9 cellular contexts compared by ENCODE assay signal in genomic region chr14:100159107-100159864, GRCh38. TPM values are rescaled to one million over a fixed set of nuclear protein-coding genes. Genes with fewer than 3 reads are reported as not detected.
DNase-seq lines count a peak whose midpoint lies in the region; ATAC-seq and TF ChIP-seq lines count a peak whose summit lies in the region.
"Had no signal": no experiment of that assay in that cellular context is flagged by ENCODE, and none has a peak within 500 bp of the region (broad histone marks: within the 10 kb centered on the region; RNA-seq: fewer than 3 reads in every experiment).

DEGS2 (minus strand) TSS chr14:100159645; CDS start chr14:100159587, 58 bp downstream.

- H3K36me3 Mint-ChIP-seq in activated naive CD8-positive, alpha-beta T cell = no peaks in the 10 kb centered on the region

- DNase-seq in GM06990 (ENCODE audit: extremely low read depth, insufficient read length) (peak; percentile 68), HEK293T (ENCODE audit: extremely low spot score) (peak; percentile 53), PC-3 (peak; percentile 56), left colon (peak; percentile 52 to 85), KBM-7 (no peak)
- peak; percentile 46 to 65 for DNase-seq in stimulated activated CD4-positive, alpha-beta T cell treated with anti-CD3 and anti-CD28 coated beads, Interleukin-4, amount 100 ng/mL, for 48 hours (ENCODE audit: low read depth in 2 of 2)

- BruUV-seq in PC-3 (replicated peaks; lab: Mats Ljungman, UMichigan) = no TSS peak

- H3K4me1 ChIP-seq in PC-3 (ENCODE audit: insufficient read depth, low read length) = peaks cover 12% of the 10 kb centered on the region; the same call in 1 of the 2 replicates

- H3K27ac ChIP-seq in PC-3 (ENCODE audit: low read length) = no peak within 1 kb of the TSS

- intact Hi-C loops in PC-3 (cut with micrococcal nuclease) = no loop called here
- intact Hi-C loops in left colon (cut with DNase I, micrococcal nuclease) = no loop called here

- H3K27ac Mint-ChIP-seq in activated naive CD8-positive, alpha-beta T cell = no peak within 1 kb of the TSS

- no peaks in the 10 kb centered on the region for H3K36me3 ChIP-seq in GM06990 (ENCODE audit: control insufficient read depth, insufficient read depth, low read length)
- no peaks in the 10 kb centered on the region for H3K36me3 ChIP-seq in PC-3 (ENCODE audit: low read depth, low read length)

- no peaks in the 10 kb centered on the region for H3K9me3 ChIP-seq in PC-3 (ENCODE audit: low read length)

- ATAC-seq in PC-3 (peak; percentile 50), left colon (peak; percentile 71), HG03520 (IDR thresholded peaks at IDR 0.05; ENCODE audit: unreplicated experiment) (no peak)

- H3K4me3 ChIP-seq in GM06990 (replicated peaks; ENCODE audit: low read depth, low read length) = peak within 1 kb of the TSS; percentile 56
- peak within 1 kb of the TSS; percentile 71 for H3K4me3 ChIP-seq in PC-3 (ENCODE audit: low read length)

- in situ Hi-C loops in KBM-7 (cut with MboI; ENCODE audit: low pct_unique_long_range_greater_than_20kb, low sequenced_read_pairs) = no loop called here

- no peaks in the 10 kb centered on the region for H3K27me3 Mint-ChIP-seq in activated naive CD8-positive, alpha-beta T cell

- H3K4me1 Mint-ChIP-seq in activated naive CD8-positive, alpha-beta T cell (ENCODE audit: low read depth) = peaks cover 1% of the 10 kb centered on the region

- no peak for TF ChIP-seq CTCF in GM06990 (IDR thresholded peaks at IDR 0.05; ENCODE audit: insufficient read depth, low read length, poor library complexity, severe bottlenecking)
- no peak for TF ChIP-seq CTCF in PC-3 (conservative IDR thresholded peaks at IDR 0.05; ENCODE audit: low read depth, low read length)

- peaks cover 5% of the 10 kb centered on the region for H3K27me3 ChIP-seq in GM06990 (replicated peaks; ENCODE audit: control insufficient read depth, insufficient read depth, low read length)
- H3K27me3 ChIP-seq in PC-3 (ENCODE audit: low read length) = peaks cover 9% of the 10 kb centered on the region; the same call in 1 of the 2 replicates

- no peaks in the 10 kb centered on the region for H3K9me2 ChIP-seq in PC-3 (replicated peaks; ENCODE audit: low read length)

- H3K9ac ChIP-seq in PC-3 (ENCODE audit: low read length) = no peak within 1 kb of the TSS

- no peaks in the 10 kb centered on the region for H3K79me2 ChIP-seq in PC-3 (ENCODE audit: low read length)

- peak within 1 kb of the TSS; percentile 73 for H3K4me3 Mint-ChIP-seq in activated naive CD8-positive, alpha-beta T cell

- no peaks in the 10 kb centered on the region for H4K20me1 ChIP-seq in PC-3 (ENCODE audit: low read length)

- H2AFZ ChIP-seq in PC-3 (ENCODE audit: low read length) = peak within 1 kb of the TSS; percentile 87

- POLR2A ChIA-PET in HEK293T (lab: Yijun Ruan, JAX) = no interaction called here
- POLR2A ChIA-PET in PC-3 (lab: Charles Lee; ENCODE audit: unreplicated experiment) = no interaction called here

- peak within 1 kb of the TSS; percentile 95 for H3K4me2 ChIP-seq in PC-3 (ENCODE audit: low read length)

- H3K9me3 Mint-ChIP-seq in activated naive CD8-positive, alpha-beta T cell (ENCODE audit: low read depth) = peaks cover 3% of the 10 kb centered on the region

- H3F3A ChIP-seq in PC-3 (ENCODE audit: low read length, unreplicated experiment) = no peaks in the 10 kb centered on the region

- CTCF ChIA-PET in HEK293T (lab: Yijun Ruan, JAX) = no interaction called here
- CTCF ChIA-PET in PC-3 (lab: Charles Lee) = interaction anchor here (0.6 kb wide), 3 partner anchors 34 to 51 kb away, joined by 6 to 13 read pairs (median 9); no protein-coding TSS in a partner anchor

TF ChIP-seq in HEK293T, 16 proteins besides CTCF, POLR2A, EP300 and RAD21:
- TF ChIP-seq FOXM1 (IDR thresholded peaks at IDR 0.05; ENCODE audit: borderline replicate concordance) = no peak

RNA-seq across cellular contexts. Expression of gene DEGS2, which starts in this region (rescaled TPM):
- total RNA-seq in PC-3 (2014; rRNA removed) (1.6 and 5.4 TPM in 2 replicates), left colon (10 to 100 TPM; 25.0 to 36.9 TPM)
- total RNA-seq: LHCN-M2 had no signal
